In genomic region chr3:51269466-51269865, GRCh38 we compare ENCODE assay signal across 14 cellular contexts.
DNase-seq lines count a peak whose midpoint lies in the region; ATAC-seq and TF ChIP-seq lines count a peak whose summit lies in the region.
"Had no signal": no experiment of that assay in that cellular context is flagged by ENCODE, and none has a peak within 500 bp of the region (broad histone marks: within the 10 kb centered on the region; RNA-seq: fewer than 3 reads in every experiment).

No MANE protein-coding gene starts in this region.

- TF ChIP-seq POLR2A in sigmoid colon (IDR thresholded peaks at IDR 0.05): no peak

- H3K9me3 Mint-ChIP-seq in natural killer cell: no peaks in the 10 kb centered on the region
- H3K9me3 Mint-ChIP-seq: dendritic cell treated with granulocyte-macrophage colony-stimulating factor and Interleukin-4, amounts not matched to agents 40 ng/mL and 50 ng/mL, for 4 days had no signal

- no peaks in the 10 kb centered on the region for H3K4me1 Mint-ChIP-seq in natural killer cell

- H3K9me3 ChIP-seq in RWPE2 (ENCODE audit: severe bottlenecking) (no peaks in the 10 kb centered on the region), sigmoid colon (peaks cover 0 to 6% (median 0%) of the 10 kb centered on the region in 4 donors)

- no peaks in the 10 kb centered on the region for H3K36me3 Mint-ChIP-seq in natural killer cell

- no peaks in the 10 kb centered on the region for H3K27me3 ChIP-seq in RWPE2 (ENCODE audit: insufficient read depth, poor library complexity, severe bottlenecking)
- no peaks in the 10 kb centered on the region for H3K27me3 ChIP-seq in sigmoid colon

- TF ChIP-seq CTCF in AG10803 (conservative IDR thresholded peaks at IDR 0.05; ENCODE audit: low read length) (peak; percentile 44), GM12864 (IDR thresholded peaks at IDR 0.05; ENCODE audit: low read depth, low read length, missing control alignments) (peak; percentile 18), RWPE2 (IDR thresholded peaks at IDR 0.05; ENCODE audit: poor library complexity, severe bottlenecking) (peak; percentile 36), natural killer cell (IDR thresholded peaks at IDR 0.05) (no peak), sigmoid colon (IDR thresholded peaks at IDR 0.05) (no peak)

- no peak for TF ChIP-seq EP300 in sigmoid colon (IDR thresholded peaks at IDR 0.05)

- no peak overlapping the region for H3K27ac Mint-ChIP-seq in natural killer cell
- H3K27ac Mint-ChIP-seq: activated naive CD4-positive, alpha-beta T cell treated with anti-CD3 and anti-CD28 coated beads, Interleukin-2, amount 50 U/mL, for 72 hours; dendritic cell treated with granulocyte-macrophage colony-stimulating factor and Interleukin-4, amounts not matched to agents 40 ng/mL and 50 ng/mL, for 4 days had no signal

- H3K36me3 ChIP-seq in RWPE2 (ENCODE audit: low read depth) (no peaks in the 10 kb centered on the region), sigmoid colon (no peaks in the 10 kb centered on the region)

- H3K4me3 ChIP-seq in AG10803 (ENCODE audit: low read length) (no peak overlapping the region), GM12864 (ENCODE audit: low read depth, low read length) (no peak overlapping the region), RWPE2 (ENCODE audit: severe bottlenecking) (no peak overlapping the region), sigmoid colon (no peak overlapping the region)
- H3K4me3 ChIP-seq: mucosa of descending colon had no signal

- H3K27ac ChIP-seq in RWPE2 (ENCODE audit: poor library complexity, severe bottlenecking): no peak overlapping the region
- H3K27ac ChIP-seq in sigmoid colon: no peak overlapping the region

- H3K4me3 Mint-ChIP-seq in natural killer cell: no peak overlapping the region
- H3K4me3 Mint-ChIP-seq: dendritic cell treated with granulocyte-macrophage colony-stimulating factor and Interleukin-4, amounts not matched to agents 40 ng/mL and 50 ng/mL, for 4 days had no signal

- peak; percentile 16 for DNase-seq in AG10803 (ENCODE audit: low read depth)
- DNase-seq in GM12864 (ENCODE audit: low read depth): no peak
- no peak for DNase-seq in RWPE2 (ENCODE audit: low spot score)
- DNase-seq in fibroblast of peridontal ligament (ENCODE audit: extremely low read depth): peak; percentile 56
- no peak for DNase-seq in natural killer cell
- no peak for DNase-seq in inferior parietal cortex (ENCODE audit: extremely low spot score)
- no peak for DNase-seq in sigmoid colon
- DNase-seq in SKM-1 (lab: John Stamatoyannopoulos, UW; ENCODE audit: unreplicated experiment): no peak
- DNase-seq: C1 segment of cervical spinal cord; mucosa of descending colon; NCI-H1417 treated with DMSO at 0.1 percent for 48 hours; stimulated activated naive CD4-positive, alpha-beta T cell treated with Interleukin-2 at 50 U/mL for 16 hours had no signal

- H3K27me3 Mint-ChIP-seq in natural killer cell (ENCODE audit: low read depth in 2 of 2): peaks cover 0 to 5% of the 10 kb centered on the region in 2 donors
- H3K27me3 Mint-ChIP-seq: dendritic cell treated with granulocyte-macrophage colony-stimulating factor and Interleukin-4, amounts not matched to agents 40 ng/mL and 50 ng/mL, for 4 days had no signal

- H3K4me1 ChIP-seq in RWPE2 (ENCODE audit: insufficient read depth, poor library complexity, severe bottlenecking) (no peaks in the 10 kb centered on the region), sigmoid colon (no peaks in the 10 kb centered on the region)

- intact Hi-C loops in natural killer cell (cut with micrococcal nuclease): no loop called here
- intact Hi-C loops in sigmoid colon (cut with DNase I): no loop called here

- ATAC-seq in RWPE2 (ENCODE audit: low read depth) (0 out of 3 replicates have a peak, but pooled peaks have one; percentile 23), natural killer cell (no peak)
- ATAC-seq: activated naive CD4-positive, alpha-beta T cell treated with anti-CD3 and anti-CD28 coated beads, Interleukin-2, amount 50 U/mL, for 72 hours; mucosa of descending colon had no signal

Comparison
In these comparisons a context has a peak if more than half of its experiments do, and no peak if none do; other contexts are left out.
1. DNase-seq: peak in AG10803 (single experiment) and fibroblast of peridontal ligament (single experiment); none in GM12864 (single experiment), RWPE2 (single experiment), natural killer cell (single experiment), inferior parietal cortex (single experiment), sigmoid colon (single experiment) and SKM-1 (single experiment).
2. CTCF ChIP-seq: peak in AG10803 (single experiment), GM12864 (single experiment) and RWPE2 (single experiment); none in natural killer cell (single experiment) and sigmoid colon (0 of 4).